In genomic region chr5:7473115-7473514, GRCh38 we compare ENCODE assay signal across 20 cellular contexts.
A peak's percentile ranks its signal among the peaks of the same experiment; 100 is the strongest.
DNase-seq lines count a peak whose midpoint lies in the region; FAIRE-seq and TF ChIP-seq lines count a peak whose summit lies in the region.
"Had no signal": no experiment of that assay in that cellular context is flagged by ENCODE, and none has a peak within 500 bp of the region (broad histone marks: within the 10 kb centered on the region; RNA-seq: fewer than 3 reads in every experiment).

No MANE protein-coding gene starts in this region.

- H3K27me3 ChIP-seq in HUES6 (ENCODE audit: control insufficient read depth, insufficient read depth, low read length) (no peaks in the 10 kb centered on the region), H1 (replicated peaks in 1 of 4; ENCODE audit: control insufficient read depth in 3 of 4, extremely low read depth in 1 of 4, insufficient read depth in 3 of 4, low read length in 3 of 4) (no peaks in the 10 kb centered on the region), mesendoderm (ENCODE audit: insufficient read depth, low read length, poor library complexity) (no peaks in the 10 kb centered on the region)
- H3K27me3 ChIP-seq: BE2C had no signal

- peak overlapping the region; percentile 7 to 35; a peak in 2 of 4 replicates for H3K4me2 ChIP-seq in H1 (ENCODE audit: insufficient read depth in 1 of 2, low read depth in 2 of 2, low read length in 2 of 2)
- H3K4me2 ChIP-seq in mesendoderm (ENCODE audit: low read length): no peak overlapping the region
- H3K4me2 ChIP-seq: KMS-11 had no signal

- no peak overlapping the region for H3K9ac ChIP-seq in HUES6 (ENCODE audit: low read length)
- no peak overlapping the region for H3K9ac ChIP-seq in H1 (replicated peaks in 1 of 4; ENCODE audit: extremely low read depth in 1 of 4, low read depth in 3 of 4, low read length in 3 of 4)
- no peak overlapping the region for H3K9ac ChIP-seq in mesendoderm (ENCODE audit: low read length)
- H3K9ac ChIP-seq: KMS-11 had no signal

- TF ChIP-seq POLR2A in H1 (IDR thresholded peaks at IDR 0.05; ENCODE audit: control extremely low read depth in 1 of 2, low read depth in 2 of 2, low read length in 2 of 2): no peak

- H3K4me1 ChIP-seq in HUES6 (ENCODE audit: control insufficient read depth, insufficient read depth, low read length): peaks cover 26% of the 10 kb centered on the region
- H3K4me1 ChIP-seq in H1 (replicated peaks in 1 of 4; ENCODE audit: control insufficient read depth in 3 of 4, insufficient read depth in 4 of 4, low read length in 3 of 4): peaks cover 3 to 18% (median 10%) of the 10 kb centered on the region in 4 experiments
- peaks cover 8% of the 10 kb centered on the region for H3K4me1 ChIP-seq in mesendoderm (ENCODE audit: control insufficient read depth, low read depth, low read length)
- H3K4me1 ChIP-seq: BE2C had no signal

- H3K79me2 ChIP-seq in H1 (ENCODE audit: control insufficient read depth in 1 of 2, insufficient read depth in 2 of 2, low read length in 2 of 2) (peaks cover 0 to 93% of the 10 kb centered on the region in 2 experiments; a peak in 3 of 4 replicates), mesendoderm (ENCODE audit: control insufficient read depth, insufficient read depth, low read length) (peaks cover 47% of the 10 kb centered on the region)

- H2BK120ac ChIP-seq in H1 (replicated peaks; ENCODE audit: low read depth, low read length): no peak overlapping the region
- no peak overlapping the region for H2BK120ac ChIP-seq in mesendoderm (ENCODE audit: low read depth, low read length)

- no peak overlapping the region for H2BK12ac ChIP-seq in H1 (ENCODE audit: low read depth, low read length)

- H3K4me3 ChIP-seq in HUES6 (ENCODE audit: low read depth, low read length): no peak overlapping the region
- no peak overlapping the region; a peak in 1 of 8 replicates for H3K4me3 ChIP-seq in H1 (ENCODE audit: extremely low read depth in 1 of 4, insufficient read depth in 2 of 4, low read depth in 3 of 4, low read length in 4 of 4)
- H3K4me3 ChIP-seq in mesendoderm (ENCODE audit: low read length): no peak overlapping the region
- H3K4me3 ChIP-seq: GM12878 had no signal

- H2AFZ ChIP-seq in H1 (ENCODE audit: low read length): no peak overlapping the region

- peaks cover 0 to 2% of the 10 kb centered on the region in 2 experiments for H4K20me1 ChIP-seq in H1 (replicated peaks in 1 of 2; ENCODE audit: control insufficient read depth in 1 of 2, insufficient read depth in 2 of 2, low read length in 2 of 2)

- no peak for DNase-seq in H1 (ENCODE audit: low read depth in 1 of 2, low spot score in 2 of 2)
- no peak for DNase-seq in mesendoderm
- no peak for DNase-seq in NCI-H2227 treated with DMSO at 0.1 percent for 48 hours (lab: John Stamatoyannopoulos, UW)
- no peak for DNase-seq in ecto neural progenitor cell (ENCODE audit: low spot score)
- no peak for DNase-seq in DMS79 treated with DMSO at 0.1 percent for 48 hours (lab: John Stamatoyannopoulos, UW)
- no peak for DNase-seq in DMS79 (lab: John Stamatoyannopoulos, UW)
- DNase-seq: ACHN; BE2C; C1 segment of cervical spinal cord; CD4-positive, alpha-beta T cell; DMS153; DND-41; EL; HFFc6 had no signal

- H2BK15ac ChIP-seq in H1 (ENCODE audit: low read length): 0 out of 2 replicates have a peak overlapping the region, but pooled peaks have one; percentile 4
- H2BK15ac ChIP-seq in mesendoderm (replicated peaks; ENCODE audit: low read depth): no peak overlapping the region

- H3K14ac ChIP-seq in H1 (ENCODE audit: insufficient read length): no peak overlapping the region

- H3K23ac ChIP-seq in H1 (ENCODE audit: insufficient read length): no peak overlapping the region
- no peak overlapping the region for H3K23ac ChIP-seq in mesendoderm (ENCODE audit: low read length)

- no peak for TF ChIP-seq CTCF in H1 (IDR thresholded peaks at IDR 0.05; ENCODE audit: control extremely low read depth in 1 of 3, insufficient read depth in 1 of 3, low read depth in 1 of 3, low read length in 3 of 3)

- H3K36me3 ChIP-seq in HUES6 (ENCODE audit: control insufficient read depth, insufficient read depth, low read length) (no peaks in the 10 kb centered on the region), H1 (ENCODE audit: control insufficient read depth in 2 of 4, insufficient read depth in 4 of 4, low read length in 3 of 4) (no peaks in the 10 kb centered on the region; a peak in 1 of 8 replicates), mesendoderm (ENCODE audit: control insufficient read depth, insufficient read depth, low read length) (no peaks in the 10 kb centered on the region)
- H3K36me3 ChIP-seq: BE2C had no signal

- H2AK5ac ChIP-seq in H1 (ENCODE audit: low read depth, low read length) (no peak overlapping the region), mesendoderm (ENCODE audit: low read length) (no peak overlapping the region)

- no peaks in the 10 kb centered on the region for H3K23me2 ChIP-seq in H1 (ENCODE audit: low read depth, low read length)

- CTCF ChIA-PET in H1 (lab: Charles Lee; ENCODE audit: partially characterized antibody): interaction anchor here (1.5 to 5.3 kb wide), 4 partner anchors 8 to 121 kb away, joined by 4 to 19 read pairs (median 6); no protein-coding TSS in a partner anchor

- H4K8ac ChIP-seq in H1 (ENCODE audit: extremely low read depth, insufficient read depth, low read length) (no peak overlapping the region), mesendoderm (ENCODE audit: low read depth, low read length) (no peak overlapping the region)

- POLR2A ChIA-PET in H1 (lab: Charles Lee; ENCODE audit: partially characterized antibody): no interaction called here

- H4K91ac ChIP-seq in H1 (replicated peaks; ENCODE audit: insufficient read length, low read length): no peak overlapping the region

- no peak overlapping the region for H2BK5ac ChIP-seq in H1 (ENCODE audit: low read depth, low read length)
- no peak overlapping the region for H2BK5ac ChIP-seq in mesendoderm (ENCODE audit: low read length)

- H2BK20ac ChIP-seq in H1 (ENCODE audit: low read length): no peak overlapping the region

- no peak for TF ChIP-seq EP300 in H1 (IDR thresholded peaks at IDR 0.05; ENCODE audit: borderline replicate concordance in 1 of 2, low read depth in 2 of 2, low read length in 2 of 2)

- H3K9me3 ChIP-seq in HUES6 (ENCODE audit: control insufficient read depth, insufficient read depth, low read depth, low read length) (peaks cover 7% of the 10 kb centered on the region; the same call in 1 of the 2 replicates), H1 (ENCODE audit: insufficient read depth in 2 of 2, low read depth in 1 of 2, low read length in 1 of 2) (peaks cover 0 to 4% of the 10 kb centered on the region in 2 experiments; a peak in 3 of 4 replicates)
- H3K9me3 ChIP-seq: BE2C had no signal

- no peak for FAIRE-seq in H1 (lab: Jason Lieb, UNC)
- FAIRE-seq: A204.1, GM12878, H54, HTR-8/SVneo had no signal

- 81% methylated on average over 2 of the region's 2 CpGs; no CpG with 5 or more reads in 1 of the 2 experiments for WGBS in H1 (ENCODE audit: extremely low coverage in 1 of 2, insufficient coverage in 1 of 2, insufficient read length in 1 of 2, insufficient replicate concordance in 2 of 2, low coverage in 1 of 2, low lambda C conversion rate in 2 of 2, missing lambda C conversion rate in 1 of 2), 2 experiments
- no CpG with 5 or more reads among the region's 2 CpGs for WGBS in mesendoderm (ENCODE audit: extremely low coverage, insufficient coverage, low lambda C conversion rate)

- H3K27ac ChIP-seq in HUES6 (ENCODE audit: low read depth, low read length) (peak overlapping the region; percentile 33; the same call in 1 of the 2 replicates), H1 (ENCODE audit: low read depth, low read length) (peak overlapping the region; percentile 58), mesendoderm (ENCODE audit: low read depth, low read length) (peak overlapping the region; percentile 45)
- H3K27ac ChIP-seq: KMS-11 had no signal

- H3K4ac ChIP-seq in H1 (replicated peaks; ENCODE audit: insufficient read length, low read depth, low read length): no peak overlapping the region
- H3K4ac ChIP-seq in mesendoderm (ENCODE audit: low read depth, low read length): no peak overlapping the region

- TF ChIP-seq RAD21 in H1 (IDR thresholded peaks at IDR 0.05 in 1 of 2, conservative IDR thresholded peaks at IDR 0.05 in 1 of 2; ENCODE audit: low read depth in 2 of 2, low read length in 2 of 2): no peak

- H3K56ac ChIP-seq in H1 (replicated peaks; ENCODE audit: insufficient read length, low read depth, low read length): no peak overlapping the region
- no peak overlapping the region for H3K56ac ChIP-seq in mesendoderm (ENCODE audit: low read length)

- H4K5ac ChIP-seq in H1 (ENCODE audit: insufficient read length, low read depth, low read length): no peak overlapping the region
- H4K5ac ChIP-seq in mesendoderm (ENCODE audit: low read length): no peak overlapping the region

- no peak overlapping the region for H3K18ac ChIP-seq in H1 (ENCODE audit: extremely low read depth, low read length)
- no peak overlapping the region for H3K18ac ChIP-seq in mesendoderm (ENCODE audit: low read length)

- H3K79me1 ChIP-seq in H1 (ENCODE audit: low read depth, low read length) (peaks cover 3% of the 10 kb centered on the region; the same call in 1 of the 2 replicates), mesendoderm (ENCODE audit: low read length) (peaks cover 6% of the 10 kb centered on the region)

TF ChIP-seq in H1, 55 proteins besides CTCF, POLR2A, EP300 and RAD21:
- TF ChIP-seq MAX (IDR thresholded peaks at IDR 0.05) (peak; percentile 62), ASH2L (IDR thresholded peaks at IDR 0.05; ENCODE audit: low read length) (no peak), YY1 (IDR thresholded peaks at IDR 0.05; ENCODE audit: low read depth, low read length) (peak; percentile 72), SP2 (IDR thresholded peaks at IDR 0.05; ENCODE audit: low read length) (no peak), TCF12 (IDR thresholded peaks at IDR 0.05; ENCODE audit: low read depth, low read length) (no peak), E2F6 (IDR thresholded peaks at IDR 0.05) (peak; percentile 38; the same call in 1 of the 2 replicates), CHD1 (IDR thresholded peaks at IDR 0.05; ENCODE audit: low read depth, low read length) (no peak)
TF ChIP-seq in H1: peak in this region for 3.
